In genomic region chr9:93061791-93062299, GRCh38 we compare ENCODE assay signal across 8 cellular contexts. TPM values are rescaled to one million over a fixed set of nuclear protein-coding genes. Genes with fewer than 3 reads are reported as not detected.
DNase-seq lines count a peak whose midpoint lies in the region; ATAC-seq and TF ChIP-seq lines count a peak whose summit lies in the region.

No MANE protein-coding gene starts in this region.

- CTCF ChIA-PET in activated CD4-positive, alpha-beta memory T cell treated with anti-CD3 and anti-CD28 coated beads, Interleukin-2, amount 10 ng/mL, durations not matched to agents 7 days and 5 days (lab: Charles Lee): interaction anchor here (0.7 to 1.0 kb wide), 2 partner anchors 33 to 47 kb away, joined by 3 read pairs; no protein-coding TSS in a partner anchor

- no peaks in the 10 kb centered on the region for H3K27me3 Mint-ChIP-seq in activated CD4-positive, alpha-beta memory T cell treated with anti-CD3 and anti-CD28 coated beads, Interleukin-2, amount 10 ng/mL, durations not matched to agents 7 days and 5 days
- H3K27me3 Mint-ChIP-seq in progenitor cell of endocrine pancreas: peaks cover 24% of the 10 kb centered on the region

- ATAC-seq in HG02852 (IDR thresholded peaks at IDR 0.05; ENCODE audit: unreplicated experiment) (peak; percentile 24), GM18519 (IDR thresholded peaks at IDR 0.05; ENCODE audit: low FRiP score, unreplicated experiment) (no peak)

- H3K4me3 Mint-ChIP-seq in activated CD4-positive, alpha-beta memory T cell treated with anti-CD3 and anti-CD28 coated beads, Interleukin-2, amount 10 ng/mL, durations not matched to agents 7 days and 5 days: peak overlapping the region; percentile 11
- H3K4me3 Mint-ChIP-seq in progenitor cell of endocrine pancreas (ENCODE audit: low read depth): no peak overlapping the region

- H3K9me3 Mint-ChIP-seq in activated CD4-positive, alpha-beta memory T cell treated with anti-CD3 and anti-CD28 coated beads, Interleukin-2, amount 10 ng/mL, durations not matched to agents 7 days and 5 days: no peaks in the 10 kb centered on the region
- H3K9me3 Mint-ChIP-seq in progenitor cell of endocrine pancreas (ENCODE audit: low read depth): no peaks in the 10 kb centered on the region

- no peak for TF ChIP-seq CTCF in progenitor cell of endocrine pancreas (IDR thresholded peaks at IDR 0.05; ENCODE audit: unreplicated experiment)

- DNase-seq in NCI-H1417 (lab: John Stamatoyannopoulos, UW) (peak; percentile 35 to 68 (median 36)), NCI-H1417 treated with DMSO at 0.1 percent for 48 hours (lab: John Stamatoyannopoulos, UW) (no peak), progenitor cell of endocrine pancreas (ENCODE audit: low spot score, unreplicated experiment) (no peak), NCI-H2171 (lab: John Stamatoyannopoulos, UW) (no peak), NCI-H2227 (lab: John Stamatoyannopoulos, UW; ENCODE audit: unreplicated experiment) (no peak)
- no peak for DNase-seq in activated CD4-positive, alpha-beta memory T cell treated with anti-CD3 and anti-CD28 coated beads, Interleukin-2, amount 10 ng/mL, durations not matched to agents 7 days and 5 days

- H3K36me3 Mint-ChIP-seq in activated CD4-positive, alpha-beta memory T cell treated with anti-CD3 and anti-CD28 coated beads, Interleukin-2, amount 10 ng/mL, durations not matched to agents 7 days and 5 days (ENCODE audit: low read depth): peaks cover 44% of the 10 kb centered on the region
- no peaks in the 10 kb centered on the region for H3K36me3 Mint-ChIP-seq in progenitor cell of endocrine pancreas (ENCODE audit: insufficient read depth)

- H3K27ac Mint-ChIP-seq in activated CD4-positive, alpha-beta memory T cell treated with anti-CD3 and anti-CD28 coated beads, Interleukin-2, amount 10 ng/mL, durations not matched to agents 7 days and 5 days: peak overlapping the region; percentile 83
- H3K27ac Mint-ChIP-seq in progenitor cell of endocrine pancreas: peak overlapping the region; percentile 69

- H3K4me1 Mint-ChIP-seq in activated CD4-positive, alpha-beta memory T cell treated with anti-CD3 and anti-CD28 coated beads, Interleukin-2, amount 10 ng/mL, durations not matched to agents 7 days and 5 days: peaks cover 81% of the 10 kb centered on the region
- peaks cover 12% of the 10 kb centered on the region for H3K4me1 Mint-ChIP-seq in progenitor cell of endocrine pancreas (ENCODE audit: low read depth)

- POLR2A ChIA-PET in activated CD4-positive, alpha-beta memory T cell treated with anti-CD3 and anti-CD28 coated beads, Interleukin-2, amount 10 ng/mL, durations not matched to agents 7 days and 5 days (lab: Charles Lee): interaction anchor here (3.1 kb wide), 1 partner anchor 35 kb away, joined by 39 read pairs; the partner anchor contains the start of gene CARD19

RNA-seq across cellular contexts. Expression of gene SUSD3, which starts 3.3 kb away (rescaled TPM):
- total RNA-seq in activated CD4-positive, alpha-beta memory T cell treated with anti-CD3 and anti-CD28 coated beads, Interleukin-2, amount 10 ng/mL, durations not matched to agents 7 days and 5 days: 10 to 100 TPM; 69.6 to 71.4 TPM
- total RNA-seq in progenitor cell of endocrine pancreas: 0.43 and 1.2 TPM in 2 replicates

RNA-seq across cellular contexts. Expression of gene CARD19, which starts 34.2 kb away (rescaled TPM):
- 10 to 100 TPM; 80.4 to 83.5 TPM for total RNA-seq in activated CD4-positive, alpha-beta memory T cell treated with anti-CD3 and anti-CD28 coated beads, Interleukin-2, amount 10 ng/mL, durations not matched to agents 7 days and 5 days
- 19.3 and 20.4 TPM in 2 replicates for total RNA-seq in progenitor cell of endocrine pancreas

Comparison
In these comparisons a context has a peak if more than half of its experiments do, and no peak if none do; other contexts are left out.
1. DNase-seq: peak in NCI-H1417 (3 of 3); none in NCI-H1417 treated with DMSO at 0.1 percent for 48 hours (single experiment), activated CD4-positive, alpha-beta memory T cell treated with anti-CD3 and anti-CD28 coated beads, Interleukin-2, amount 10 ng/mL, durations not matched to agents 7 days and 5 days (single experiment), progenitor cell of endocrine pancreas (single experiment), NCI-H2171 (single experiment) and NCI-H2227 (single experiment).
2. RNA of gene SUSD3, which starts 3.3 kb away (total RNA-seq): 69.6 to 71.4 TPM in activated CD4-positive, alpha-beta memory T cell treated with anti-CD3 and anti-CD28 coated beads, Interleukin-2, amount 10 ng/mL, durations not matched to agents 7 days and 5 days; 0.43 to 1.2 TPM in progenitor cell of endocrine pancreas; every median in the first group is over 10 times any median in the second.